In the genomic region with DNA sequence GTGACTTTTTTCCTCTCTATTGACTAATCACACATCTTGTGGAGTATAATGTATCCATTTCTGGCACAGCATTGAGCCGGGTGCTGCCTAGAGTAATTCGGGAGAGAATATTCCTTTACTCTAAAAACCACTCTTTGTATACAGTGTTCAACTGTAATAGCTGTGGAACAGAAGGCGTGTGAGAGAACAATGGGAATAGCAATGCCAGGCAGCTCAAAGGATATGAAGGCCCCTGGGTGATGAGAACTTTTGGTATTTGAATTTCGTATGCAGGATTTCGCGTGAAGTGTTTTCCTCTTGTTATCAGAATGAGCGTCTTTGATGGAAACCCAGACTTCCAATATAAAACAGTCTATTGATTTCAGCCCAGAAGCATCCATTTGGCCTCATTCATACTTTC, we compare ENCODE assay signal across 15 cellular contexts.
"Had no signal": no experiment of that assay in that cellular context is flagged by ENCODE, and none has a peak within 500 bp of the region (broad histone marks: within the 10 kb centered on the region; RNA-seq: fewer than 3 reads in every experiment).

No MANE protein-coding gene starts in this region.

- DNase-seq: colonic mucosa; effector CD8-positive, alpha-beta T cell; kidney; left cardiac atrium; left ventricle myocardium inferior; lower lobe of right lung; mesenchymal stem cell; naive B cell; sigmoid colon; stimulated activated CD4-positive, alpha-beta T cell treated with anti-CD3 and anti-CD28 coated beads, Interleukin-2, amount 100 ng/mL, for 24 hours; stimulated activated CD4-positive, alpha-beta T cell treated with anti-CD3 and anti-CD28 coated beads, Interleukin-4, amount 100 ng/mL, for 4 hours; stimulated activated naive B cell treated with anti-CD40 and anti-IgM and Interleukin-4, amounts not matched to agents 10 μg/mL and 1 μg/mL and 100 μg/mL, for 72 hours; stimulated activated naive CD8-positive, alpha-beta T cell treated with anti-CD3 and anti-CD28 coated beads, Interleukin-15, amount 100 ng/mL, for 72 hours; testis; upper lobe of right lung had no signal
